In the genomic region with DNA sequence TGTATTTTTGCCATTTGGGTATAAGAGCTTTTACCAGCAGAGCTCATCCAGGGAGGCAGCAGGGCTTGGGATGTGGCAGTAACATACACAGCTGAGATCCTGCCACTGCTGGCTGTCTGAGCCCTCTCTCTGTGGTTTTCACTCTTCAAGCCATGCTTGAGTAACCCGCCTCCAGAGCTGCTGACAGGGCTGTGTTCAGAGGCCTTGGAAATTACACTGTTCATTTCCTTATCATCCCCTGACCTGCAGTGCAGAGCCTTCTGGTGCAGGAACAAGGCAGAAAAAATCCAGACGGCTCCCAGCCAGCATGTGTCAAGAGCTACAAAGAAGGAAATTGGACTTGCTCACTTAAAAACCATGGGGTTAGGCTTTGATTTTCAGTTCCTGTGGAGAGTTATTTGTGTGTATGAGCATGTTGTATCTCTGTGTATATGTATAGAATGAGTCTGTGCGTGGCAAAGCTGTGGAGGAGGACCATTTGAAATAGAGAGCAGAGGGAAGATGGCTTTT, we compare ENCODE assay signal across 8 cellular contexts. TPM values are rescaled to one million over a fixed set of nuclear protein-coding genes. Genes with fewer than 3 reads are reported as not detected.
DNase-seq lines count a peak whose midpoint lies in the region; ATAC-seq and TF ChIP-seq lines count a peak whose summit lies in the region.

No MANE protein-coding gene starts in this region.

- WGBS in testis, 2 donors, result 22 to 34% methylated on average over 3 of the region's 3 CpGs

- intact Hi-C loops in testis (cut with DNase I; ENCODE audit: low total_unique reads), result no loop called here

- H3K9me3 ChIP-seq in testis, result no peaks in the 10 kb centered on the region

- peak; percentile 72 for ATAC-seq in GM19455 (IDR thresholded peaks at IDR 0.05; ENCODE audit: unreplicated experiment)

- TF ChIP-seq POLR2A in testis (IDR thresholded peaks at IDR 0.05), result no peak

- TF ChIP-seq CTCF in fibroblast of the aortic adventitia (IDR thresholded peaks at IDR 0.05; ENCODE audit: insufficient read depth, low read length), result no peak
- no peak for TF ChIP-seq CTCF in testis (IDR thresholded peaks at IDR 0.05)

- H3K27me3 ChIP-seq in testis, result no peaks in the 10 kb centered on the region

- peak; percentile 44 for DNase-seq in D341Med (ENCODE audit: low spot score)
- DNase-seq in LHCN-M2 (ENCODE audit: low read depth), result peak; percentile 62
- peak; percentile 57 for DNase-seq in activated CD8-positive, alpha-beta memory T cell treated with anti-CD3 and anti-CD28 coated beads, Interleukin-2, amount 50 U/mL, for 48 hours
- DNase-seq in fibroblast of the aortic adventitia (ENCODE audit: low read depth), result peak; percentile 95
- peak; percentile 18 for DNase-seq in occipital lobe (lab: John Stamatoyannopoulos, UW)
- DNase-seq in testis, result peak; percentile 93
- DNase-seq in KG1 (lab: John Stamatoyannopoulos, UW), result no peak

- H3K4me3 ChIP-seq in fibroblast of the aortic adventitia (ENCODE audit: low read depth, low read length) (no peak overlapping the region), testis (no peak overlapping the region)

- H3K4me1 ChIP-seq in testis, result peaks cover 41% of the 10 kb centered on the region

- H3K36me3 ChIP-seq in testis (ENCODE audit: low read depth, missing control alignments), result no peaks in the 10 kb centered on the region

- peak overlapping the region; percentile 53 to 64 for H3K27ac ChIP-seq in testis

RNA-seq across cellular contexts. Expression of a gene that starts 47.0 kb away (rescaled TPM):
- total RNA-seq in LHCN-M2 (2014; rRNA removed) (12.5 and 13.1 TPM in 2 replicates), fibroblast of the aortic adventitia (ENCODE audit: low replicate concordance) (19.3 and 38.8 TPM in 2 replicates), occipital lobe (29.8 TPM), testis (10 to 100 TPM; 48.7 to 60.5 TPM)
- polyA plus RNA-seq in LHCN-M2 (2012), result 8.9 TPM
- polyA plus RNA-seq in testis (ENCODE audit: insufficient read depth, low read depth, low replicate concordance), result 75.8 TPM
